Comparison of ENCODE assay signal across 27 cellular contexts in genomic region chr11:7421136-7421535, GRCh38.
"Had no signal": no experiment of that assay in that cellular context is flagged by ENCODE, and none has a peak within 500 bp of the region (broad histone marks: within the 10 kb centered on the region; RNA-seq: fewer than 3 reads in every experiment).

No MANE protein-coding gene starts in this region.

- H3K9me3 Mint-ChIP-seq: activated CD4-positive, alpha-beta memory T cell treated with anti-CD3 and anti-CD28 coated beads for 36 hours; activated naive CD4-positive, alpha-beta T cell treated with anti-CD3 and anti-CD28 coated beads, Interleukin-2, amount 10 ng/mL, durations not matched to agents 7 days and 5 days; activated T-cell treated with anti-CD3 and anti-CD28 coated beads, Interleukin-2, amount 50 U/mL, for 24 hours; activated T-cell treated with anti-CD3 and anti-CD28 coated beads, Interleukin-2, amount 50 U/mL, for 72 hours had no signal

- H3K4me3 Mint-ChIP-seq: activated CD4-positive, alpha-beta memory T cell treated with anti-CD3 and anti-CD28 coated beads for 36 hours; activated CD8-positive, alpha-beta T cell treated with anti-CD3 and anti-CD28 coated beads, Interleukin-2, amount 10 ng/mL, durations not matched to agents 7 days and 5 days; activated naive CD4-positive, alpha-beta T cell treated with anti-CD3 and anti-CD28 coated beads, Interleukin-2, amount 10 ng/mL, durations not matched to agents 7 days and 5 days; activated naive CD8-positive, alpha-beta T cell; activated T-cell treated with anti-CD3 and anti-CD28 coated beads, Interleukin-2, amount 50 U/mL, for 24 hours; activated T-cell treated with anti-CD3 and anti-CD28 coated beads, Interleukin-2, amount 50 U/mL, for 72 hours had no signal

- H3K27me3 Mint-ChIP-seq: activated CD4-positive, alpha-beta memory T cell treated with anti-CD3 and anti-CD28 coated beads for 36 hours; activated naive CD8-positive, alpha-beta T cell; activated T-cell treated with anti-CD3 and anti-CD28 coated beads, Interleukin-2, amount 50 U/mL, for 24 hours had no signal

- H3K27ac Mint-ChIP-seq: activated CD4-positive, alpha-beta memory T cell treated with anti-CD3 and anti-CD28 coated beads for 36 hours; activated CD8-positive, alpha-beta T cell treated with anti-CD3 and anti-CD28 coated beads, Interleukin-2, amount 10 ng/mL, durations not matched to agents 7 days and 5 days; activated naive CD4-positive, alpha-beta T cell treated with anti-CD3 and anti-CD28 coated beads, Interleukin-2, amount 10 ng/mL, durations not matched to agents 7 days and 5 days; activated naive CD8-positive, alpha-beta T cell; activated T-cell treated with anti-CD3 and anti-CD28 coated beads, Interleukin-2, amount 50 U/mL, for 24 hours; activated T-cell treated with anti-CD3 and anti-CD28 coated beads, Interleukin-2, amount 50 U/mL, for 72 hours had no signal

- DNase-seq: activated CD4-positive, alpha-beta memory T cell treated with anti-CD3 and anti-CD28 coated beads for 36 hours; activated CD4-positive, alpha-beta T cell treated with anti-CD3 and anti-CD28 coated beads for 1 hour; activated CD4-positive, alpha-beta T cell treated with anti-CD3 and anti-CD28 coated beads for 4 hours; activated CD4-positive, CD25-positive, alpha-beta regulatory T cell; activated CD8-positive, alpha-beta memory T cell treated with anti-CD3 and anti-CD28 coated beads, Interleukin-2, amount 50 U/mL, for 48 hours; activated CD8-positive, alpha-beta T cell treated with anti-CD3 and anti-CD28 coated beads, Interleukin-2, amount 10 ng/mL, durations not matched to agents 7 days and 5 days; activated gamma-delta T cell; activated naive CD4-positive, alpha-beta T cell; activated naive CD4-positive, alpha-beta T cell treated with anti-CD3 and anti-CD28 coated beads, Interleukin-2, amount 10 ng/mL, durations not matched to agents 7 days and 5 days; activated T-cell treated with anti-CD3 and anti-CD28 coated beads for 4 hours; activated T-cell treated with anti-CD3 and anti-CD28 coated beads, Interleukin-2, amount 50 U/mL, for 24 hours; activated T-cell treated with anti-CD3 and anti-CD28 coated beads, Interleukin-2, amount 50 U/mL, for 72 hours; amniotic stem cell; anterior cingulate cortex; brain microvascular endothelial cell; caudate nucleus; cortex of kidney; effector CD8-positive, alpha-beta T cell; gastrocnemius medialis; heart right ventricle; T-helper 2 cell had no signal

- FAIRE-seq: astrocyte, colon, endometrium, endothelial cell of umbilical vein had no signal

- H3K36me3 ChIP-seq: brain microvascular endothelial cell, gastrocnemius medialis, heart right ventricle had no signal

- H3K27me3 ChIP-seq: brain microvascular endothelial cell, gastrocnemius medialis, hepatocyte had no signal

- ATAC-seq: activated CD8-positive, alpha-beta T cell treated with anti-CD3 and anti-CD28 coated beads, Interleukin-2, amount 10 ng/mL, durations not matched to agents 7 days and 5 days; activated T-cell treated with anti-CD3 and anti-CD28 coated beads, Interleukin-2, amount 50 U/mL, for 72 hours; gastrocnemius medialis; heart right ventricle had no signal

- H3K36me3 Mint-ChIP-seq: activated CD4-positive, alpha-beta memory T cell treated with anti-CD3 and anti-CD28 coated beads for 36 hours; activated naive CD4-positive, alpha-beta T cell treated with anti-CD3 and anti-CD28 coated beads, Interleukin-2, amount 10 ng/mL, durations not matched to agents 7 days and 5 days had no signal

- H3K4me3 ChIP-seq: gastrocnemius medialis, heart right ventricle, hepatocyte had no signal
